Comparison of ENCODE assay signal across 12 cellular contexts in genomic region chr2:200767111-200767885, GRCh38.
"Had no signal": no experiment of that assay in that cellular context is flagged by ENCODE, and none has a peak within 500 bp of the region (broad histone marks: within the 10 kb centered on the region; RNA-seq: fewer than 3 reads in every experiment).

No MANE protein-coding gene starts in this region.

- H3K9me3 Mint-ChIP-seq: neural crest cell; T-helper 2 cell treated with Interferon-gamma antibody and Interleukin-4, amounts not matched to agents 5 μg/mL and 100 μg/mL, for 36 hours had no signal

- H3K27ac ChIP-seq: right atrium auricular region, tibial nerve had no signal

- H3K4me3 ChIP-seq: right atrium auricular region, smooth muscle cell, tibial nerve had no signal

- H3K27me3 ChIP-seq: right atrium auricular region, tibial nerve had no signal

- H3K9me3 ChIP-seq: right atrium auricular region, tibial nerve had no signal

- H3K4me1 Mint-ChIP-seq: neural crest cell had no signal

- H3K27ac Mint-ChIP-seq: activated naive CD8-positive, alpha-beta T cell treated with anti-CD3 and anti-CD28 coated beads, Interleukin-2, amount 10 ng/mL, durations not matched to agents 7 days and 5 days; T-helper 2 cell treated with Interferon-gamma antibody and Interleukin-4, amounts not matched to agents 5 μg/mL and 100 μg/mL, for 36 hours had no signal

- DNase-seq: activated gamma-delta T cell; activated naive CD8-positive, alpha-beta T cell treated with anti-CD3 and anti-CD28 coated beads, Interleukin-2, amount 10 ng/mL, durations not matched to agents 7 days and 5 days; activated T-cell treated with anti-CD3 and anti-CD28 coated beads, Interleukin-2, amount 50 U/mL, for 1 hour; anterior cingulate cortex; islet precursor cell; left ventricle myocardium superior had no signal

- H3K36me3 ChIP-seq: right atrium auricular region, tibial nerve had no signal

- H3K4me2 ChIP-seq: smooth muscle cell had no signal

- H3K4me3 Mint-ChIP-seq: activated naive CD8-positive, alpha-beta T cell treated with anti-CD3 and anti-CD28 coated beads, Interleukin-2, amount 10 ng/mL, durations not matched to agents 7 days and 5 days; neural crest cell; T-helper 2 cell treated with Interferon-gamma antibody and Interleukin-4, amounts not matched to agents 5 μg/mL and 100 μg/mL, for 36 hours had no signal

- FAIRE-seq: frontal cortex had no signal
